Comparison of ENCODE assay signal across 25 cellular contexts in the genomic region with DNA sequence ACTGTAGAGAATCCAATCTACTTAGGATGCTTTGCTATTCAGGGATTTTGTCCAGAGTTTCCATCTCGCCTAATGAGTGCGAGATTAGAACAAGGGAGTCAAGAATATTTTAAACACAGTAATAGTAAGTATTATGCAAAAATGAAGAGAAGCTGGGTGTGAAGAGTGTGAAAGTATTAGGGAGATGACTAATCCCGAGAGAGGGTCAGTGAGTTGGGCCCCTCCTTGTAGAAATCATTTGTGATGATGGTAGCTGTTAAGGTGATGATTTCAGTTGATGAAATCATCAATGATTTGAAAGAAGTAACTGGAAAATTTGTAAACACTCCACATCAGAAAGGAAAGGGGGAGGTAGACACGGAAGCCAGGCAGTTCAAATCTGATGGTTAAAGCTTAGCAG.
"Had no signal": no experiment of that assay in that cellular context is flagged by ENCODE, and none has a peak within 500 bp of the region (broad histone marks: within the 10 kb centered on the region; RNA-seq: fewer than 3 reads in every experiment).

No MANE protein-coding gene starts in this region.

- DNase-seq: activated CD4-positive, alpha-beta memory T cell treated with anti-CD3 and anti-CD28 coated beads, Interleukin-2, amount 10 ng/mL, durations not matched to agents 7 days and 5 days; activated CD4-positive, alpha-beta T cell treated with anti-CD3 and anti-CD28 coated beads, Interleukin-2, amount 10 ng/mL, durations not matched to agents 24 days and 14 days; activated gamma-delta T cell; activated naive CD4-positive, alpha-beta T cell treated with anti-CD3 and anti-CD28 coated beads, Interleukin-2, amount 50 U/mL, for 16 hours; activated naive CD8-positive, alpha-beta T cell treated with anti-CD3 and anti-CD28 coated beads, Interleukin-2, amount 50 U/mL, for 24 hours; body of pancreas; head of caudate nucleus; hypothalamus; left ventricle myocardium inferior; naive thymus-derived CD4-positive, alpha-beta T cell; retina; sigmoid colon; stimulated activated CD4-positive, alpha-beta T cell treated with anti-CD3 and anti-CD28 coated beads, Interleukin-2, amount 100 ng/mL, for 48 hours; stimulated activated CD8-positive, alpha-beta memory T cell treated with anti-CD3 and anti-CD28 coated beads, Interleukin-4, amount 100 ng/mL, for 48 hours; stimulated activated naive B cell treated with anti-CD40 and anti-IgM and Interleukin-4, amounts not matched to agents 10 μg/mL and 1 μg/mL and 100 μg/mL, for 72 hours; testis; trophoblast cell; uterus had no signal

- H3K4me1 ChIP-seq: body of pancreas, gastroesophageal sphincter, left ventricle myocardium inferior, sigmoid colon, testis, uterus had no signal

- H3K27me3 Mint-ChIP-seq: activated CD4-positive, alpha-beta memory T cell treated with anti-CD3 and anti-CD28 coated beads, Interleukin-2, amount 10 ng/mL, durations not matched to agents 7 days and 5 days; activated CD4-positive, alpha-beta T cell treated with anti-CD3 and anti-CD28 coated beads, Interleukin-2, amount 10 ng/mL, durations not matched to agents 24 days and 14 days; activated naive CD8-positive, alpha-beta T cell treated with anti-CD3 and anti-CD28 coated beads, Interleukin-2, amount 50 U/mL, for 24 hours; naive thymus-derived CD4-positive, alpha-beta T cell; stimulated activated naive B cell treated with anti-CD40 and anti-IgM and Interleukin-4, amounts not matched to agents 10 μg/mL and 1 μg/mL and 100 μg/mL, for 72 hours had no signal

- H3K36me3 Mint-ChIP-seq: naive thymus-derived CD4-positive, alpha-beta T cell; stimulated activated naive B cell treated with anti-CD40 and anti-IgM and Interleukin-4, amounts not matched to agents 10 μg/mL and 1 μg/mL and 100 μg/mL, for 72 hours had no signal

- H3K9me3 Mint-ChIP-seq: activated naive CD8-positive, alpha-beta T cell treated with anti-CD3 and anti-CD28 coated beads, Interleukin-2, amount 50 U/mL, for 24 hours; activated T-helper 1 cell treated with anti-CD3 and anti-CD28 coated beads, Interleukin-12 subunit alpha, Interleukin-12 subunit beta, Interleukin-2, Interleukin-4 antibody, amounts not matched to agents 30 ng/mL and 10 ng/mL and 1 ng/mL, durations not matched to agents 14 hours and 24 hours and 36 hours; neural crest cell; stimulated activated naive B cell treated with anti-CD40 and anti-IgM and Interleukin-4, amounts not matched to agents 10 μg/mL and 1 μg/mL and 100 μg/mL, for 72 hours had no signal

- H3K27ac ChIP-seq: body of pancreas, epithelial cell of prostate, gastroesophageal sphincter, left ventricle myocardium inferior, sigmoid colon, testis, uterus, VCaP had no signal

- H3K27ac Mint-ChIP-seq: activated CD4-positive, alpha-beta memory T cell treated with anti-CD3 and anti-CD28 coated beads, Interleukin-2, amount 10 ng/mL, durations not matched to agents 7 days and 5 days; activated CD4-positive, alpha-beta T cell treated with anti-CD3 and anti-CD28 coated beads, Interleukin-2, amount 10 ng/mL, durations not matched to agents 24 days and 14 days; activated naive CD8-positive, alpha-beta T cell treated with anti-CD3 and anti-CD28 coated beads, Interleukin-2, amount 50 U/mL, for 24 hours; activated T-helper 1 cell treated with anti-CD3 and anti-CD28 coated beads, Interleukin-12 subunit alpha, Interleukin-12 subunit beta, Interleukin-2, Interleukin-4 antibody, amounts not matched to agents 30 ng/mL and 10 ng/mL and 1 ng/mL, durations not matched to agents 14 hours and 24 hours and 36 hours; naive thymus-derived CD4-positive, alpha-beta T cell; stimulated activated naive B cell treated with anti-CD40 and anti-IgM and Interleukin-4, amounts not matched to agents 10 μg/mL and 1 μg/mL and 100 μg/mL, for 72 hours had no signal

- H3K4me1 Mint-ChIP-seq: activated CD4-positive, alpha-beta memory T cell treated with anti-CD3 and anti-CD28 coated beads, Interleukin-2, amount 10 ng/mL, durations not matched to agents 7 days and 5 days; activated CD4-positive, alpha-beta T cell treated with anti-CD3 and anti-CD28 coated beads, Interleukin-2, amount 10 ng/mL, durations not matched to agents 24 days and 14 days; activated naive CD8-positive, alpha-beta T cell treated with anti-CD3 and anti-CD28 coated beads, Interleukin-2, amount 50 U/mL, for 24 hours; naive thymus-derived CD4-positive, alpha-beta T cell; neural crest cell; stimulated activated naive B cell treated with anti-CD40 and anti-IgM and Interleukin-4, amounts not matched to agents 10 μg/mL and 1 μg/mL and 100 μg/mL, for 72 hours had no signal

- H3K9me3 ChIP-seq: body of pancreas, gastroesophageal sphincter, left ventricle myocardium inferior, sigmoid colon, testis, uterus had no signal

- H3K4me3 ChIP-seq: body of pancreas, gastroesophageal sphincter, left ventricle myocardium inferior, sigmoid colon, smooth muscle cell, testis, uterus had no signal

- ATAC-seq: activated CD4-positive, CD25-positive, alpha-beta regulatory T cell treated with anti-CD3 and anti-CD28 coated beads, Interleukin-2, amount 50 U/mL, for 24 hours; activated naive CD8-positive, alpha-beta T cell treated with anti-CD3 and anti-CD28 coated beads, Interleukin-2, amount 50 U/mL, for 24 hours; body of pancreas; gastroesophageal sphincter; naive thymus-derived CD4-positive, alpha-beta T cell; stimulated activated naive B cell treated with anti-CD40 and anti-IgM and Interleukin-4, amounts not matched to agents 10 μg/mL and 1 μg/mL and 100 μg/mL, for 72 hours had no signal

- H3K27me3 ChIP-seq: body of pancreas, gastroesophageal sphincter, sigmoid colon, testis, uterus had no signal

- H3K4me3 Mint-ChIP-seq: activated CD4-positive, alpha-beta memory T cell treated with anti-CD3 and anti-CD28 coated beads, Interleukin-2, amount 10 ng/mL, durations not matched to agents 7 days and 5 days; activated CD4-positive, alpha-beta T cell treated with anti-CD3 and anti-CD28 coated beads, Interleukin-2, amount 10 ng/mL, durations not matched to agents 24 days and 14 days; activated naive CD8-positive, alpha-beta T cell treated with anti-CD3 and anti-CD28 coated beads, Interleukin-2, amount 50 U/mL, for 24 hours; activated T-helper 1 cell treated with anti-CD3 and anti-CD28 coated beads, Interleukin-12 subunit alpha, Interleukin-12 subunit beta, Interleukin-2, Interleukin-4 antibody, amounts not matched to agents 30 ng/mL and 10 ng/mL and 1 ng/mL, durations not matched to agents 14 hours and 24 hours and 36 hours; naive thymus-derived CD4-positive, alpha-beta T cell; neural crest cell; stimulated activated naive B cell treated with anti-CD40 and anti-IgM and Interleukin-4, amounts not matched to agents 10 μg/mL and 1 μg/mL and 100 μg/mL, for 72 hours had no signal

- H3K36me3 ChIP-seq: gastroesophageal sphincter, left ventricle myocardium inferior, sigmoid colon, uterus had no signal
